Comparison of ENCODE assay signal across 6 cellular contexts in genomic region chr4:40347472-40347871, GRCh38.
"Had no signal": no experiment of that assay in that cellular context is flagged by ENCODE, and none has a peak within 500 bp of the region (broad histone marks: within the 10 kb centered on the region; RNA-seq: fewer than 3 reads in every experiment).

No MANE protein-coding gene starts in this region.

- DNase-seq: IMR-90, KBM-7, KG1 had no signal

- H3K27ac ChIP-seq: HL-60, KMS-11 had no signal

- H3K4me3 ChIP-seq: K562 had no signal
